ENCODE assay signal across 1 cellular context in the genomic region with DNA sequence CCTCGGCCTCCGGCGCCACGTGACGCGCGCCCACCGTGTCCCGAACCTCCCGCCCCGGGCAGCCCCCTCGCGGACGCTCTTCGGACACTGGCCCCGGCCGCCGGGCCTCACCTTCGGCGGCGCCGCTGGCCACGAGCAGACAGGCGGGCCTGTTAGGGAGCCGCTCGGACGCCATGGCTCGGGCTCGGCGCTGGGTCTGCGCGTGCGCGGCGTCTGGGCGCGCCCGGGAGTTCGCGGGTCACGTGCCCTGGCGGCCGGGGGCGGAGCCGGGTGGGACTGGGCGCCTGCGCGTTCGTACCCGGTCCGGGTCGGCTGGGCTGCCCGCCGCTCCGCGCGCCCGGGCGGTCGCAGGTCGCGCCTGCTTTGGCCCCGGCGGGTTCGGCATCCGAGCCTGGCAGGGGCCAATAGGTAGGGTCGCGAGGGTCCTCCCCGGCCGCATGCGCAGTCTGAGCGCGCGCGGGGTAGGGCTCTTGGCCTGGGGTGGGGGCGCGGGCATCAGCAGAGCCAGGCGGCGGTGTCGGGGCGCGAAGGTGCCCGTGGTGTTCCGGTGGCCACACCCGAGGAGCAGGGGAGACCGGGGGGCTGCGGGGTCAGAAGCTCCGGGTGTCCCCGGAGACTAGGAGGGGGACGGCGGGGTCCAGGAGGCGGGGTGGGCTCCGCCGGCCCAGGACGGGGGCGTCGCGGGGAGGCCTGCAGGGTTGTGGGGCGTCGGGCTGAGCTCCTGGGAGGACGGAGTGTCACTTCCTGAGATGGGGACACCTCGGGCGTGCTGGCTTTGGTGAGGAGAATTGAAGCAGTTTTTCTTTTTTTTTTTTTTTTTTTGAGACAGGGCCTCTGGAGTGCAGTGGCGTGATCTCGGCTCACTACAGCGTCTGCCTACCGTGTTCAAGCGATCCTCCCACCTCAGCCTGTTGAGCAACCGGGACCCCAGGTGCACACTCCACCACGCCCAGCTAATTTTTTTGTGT.
TF ChIP-seq lines count a peak whose summit lies in the region.

A gene with protein sequence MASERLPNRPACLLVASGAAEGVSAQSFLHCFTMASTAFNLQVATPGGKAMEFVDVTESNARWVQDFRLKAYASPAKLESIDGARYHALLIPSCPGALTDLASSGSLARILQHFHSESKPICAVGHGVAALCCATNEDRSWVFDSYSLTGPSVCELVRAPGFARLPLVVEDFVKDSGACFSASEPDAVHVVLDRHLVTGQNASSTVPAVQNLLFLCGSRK (minus strand): TSS at position 200 of the 968 bp plus-strand sequence. CDS start 25 bp downstream, at position 175.

TF ChIP-seq in HepG2, 621 proteins besides CTCF, POLR2A, EP300 and RAD21 (continued from another document and continues in another):
- peak; percentile 41; the same call in 1 of the 2 replicates for TF ChIP-seq ZFP82 (CRISPR knock-in tag; IDR thresholded peaks at IDR 0.05; ENCODE audit: borderline replicate concordance)
- TF ChIP-seq SIN3B (IDR thresholded peaks at IDR 0.05; ENCODE audit: low read length) = no peak
- TF ChIP-seq, protein P1, sequence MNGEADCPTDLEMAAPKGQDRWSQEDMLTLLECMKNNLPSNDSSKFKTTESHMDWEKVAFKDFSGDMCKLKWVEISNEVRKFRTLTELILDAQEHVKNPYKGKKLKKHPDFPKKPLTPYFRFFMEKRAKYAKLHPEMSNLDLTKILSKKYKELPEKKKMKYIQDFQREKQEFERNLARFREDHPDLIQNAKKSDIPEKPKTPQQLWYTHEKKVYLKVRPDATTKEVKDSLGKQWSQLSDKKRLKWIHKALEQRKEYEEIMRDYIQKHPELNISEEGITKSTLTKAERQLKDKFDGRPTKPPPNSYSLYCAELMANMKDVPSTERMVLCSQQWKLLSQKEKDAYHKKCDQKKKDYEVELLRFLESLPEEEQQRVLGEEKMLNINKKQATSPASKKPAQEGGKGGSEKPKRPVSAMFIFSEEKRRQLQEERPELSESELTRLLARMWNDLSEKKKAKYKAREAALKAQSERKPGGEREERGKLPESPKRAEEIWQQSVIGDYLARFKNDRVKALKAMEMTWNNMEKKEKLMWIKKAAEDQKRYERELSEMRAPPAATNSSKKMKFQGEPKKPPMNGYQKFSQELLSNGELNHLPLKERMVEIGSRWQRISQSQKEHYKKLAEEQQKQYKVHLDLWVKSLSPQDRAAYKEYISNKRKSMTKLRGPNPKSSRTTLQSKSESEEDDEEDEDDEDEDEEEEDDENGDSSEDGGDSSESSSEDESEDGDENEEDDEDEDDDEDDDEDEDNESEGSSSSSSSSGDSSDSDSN (CRISPR knock-in tag; IDR thresholded peaks at IDR 0.05) = peak; percentile 6; the same call in 1 of the 2 replicates
- TF ChIP-seq ZNF839 (CRISPR knock-in tag; IDR thresholded peaks at IDR 0.05; ENCODE audit: borderline replicate concordance) = peak; percentile 67; the same call in 1 of the 2 replicates
- TF ChIP-seq, protein P2, sequence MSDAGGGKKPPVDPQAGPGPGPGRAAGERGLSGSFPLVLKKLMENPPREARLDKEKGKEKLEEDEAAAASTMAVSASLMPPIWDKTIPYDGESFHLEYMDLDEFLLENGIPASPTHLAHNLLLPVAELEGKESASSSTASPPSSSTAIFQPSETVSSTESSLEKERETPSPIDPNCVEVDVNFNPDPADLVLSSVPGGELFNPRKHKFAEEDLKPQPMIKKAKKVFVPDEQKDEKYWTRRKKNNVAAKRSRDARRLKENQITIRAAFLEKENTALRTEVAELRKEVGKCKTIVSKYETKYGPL (CRISPR knock-in tag; IDR thresholded peaks at IDR 0.05) = 0 out of 2 replicates have a peak, but pooled peaks have one; percentile 40
- TF ChIP-seq KDM6A (CRISPR knock-in tag; IDR thresholded peaks at IDR 0.05; ENCODE audit: low read depth) = no peak
- TF ChIP-seq BHLHE40 (IDR thresholded peaks at IDR 0.05; ENCODE audit: low read length) = peak; percentile 93
- TF ChIP-seq, protein P3, sequence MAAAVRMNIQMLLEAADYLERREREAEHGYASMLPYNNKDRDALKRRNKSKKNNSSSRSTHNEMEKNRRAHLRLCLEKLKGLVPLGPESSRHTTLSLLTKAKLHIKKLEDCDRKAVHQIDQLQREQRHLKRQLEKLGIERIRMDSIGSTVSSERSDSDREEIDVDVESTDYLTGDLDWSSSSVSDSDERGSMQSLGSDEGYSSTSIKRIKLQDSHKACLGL (CRISPR knock-in tag; IDR thresholded peaks at IDR 0.05) = peak; percentile 34; the same call in 1 of the 2 replicates
- TF ChIP-seq, protein P4, sequence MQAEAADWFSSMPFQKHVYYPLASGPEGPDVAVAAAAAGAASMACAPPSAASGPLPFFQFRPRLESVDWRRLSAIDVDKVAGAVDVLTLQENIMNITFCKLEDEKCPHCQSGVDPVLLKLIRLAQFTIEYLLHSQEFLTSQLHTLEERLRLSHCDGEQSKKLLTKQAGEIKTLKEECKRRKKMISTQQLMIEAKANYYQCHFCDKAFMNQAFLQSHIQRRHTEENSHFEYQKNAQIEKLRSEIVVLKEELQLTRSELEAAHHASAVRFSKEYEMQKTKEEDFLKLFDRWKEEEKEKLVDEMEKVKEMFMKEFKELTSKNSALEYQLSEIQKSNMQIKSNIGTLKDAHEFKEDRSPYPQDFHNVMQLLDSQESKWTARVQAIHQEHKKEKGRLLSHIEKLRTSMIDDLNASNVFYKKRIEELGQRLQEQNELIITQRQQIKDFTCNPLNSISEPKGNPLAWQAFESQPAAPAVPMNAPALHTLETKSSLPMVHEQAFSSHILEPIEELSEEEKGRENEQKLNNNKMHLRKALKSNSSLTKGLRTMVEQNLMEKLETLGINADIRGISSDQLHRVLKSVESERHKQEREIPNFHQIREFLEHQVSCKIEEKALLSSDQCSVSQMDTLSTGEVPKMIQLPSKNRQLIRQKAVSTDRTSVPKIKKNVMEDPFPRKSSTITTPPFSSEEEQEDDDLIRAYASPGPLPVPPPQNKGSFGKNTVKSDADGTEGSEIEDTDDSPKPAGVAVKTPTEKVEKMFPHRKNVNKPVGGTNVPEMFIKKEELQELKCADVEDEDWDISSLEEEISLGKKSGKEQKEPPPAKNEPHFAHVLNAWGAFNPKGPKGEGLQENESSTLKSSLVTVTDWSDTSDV (CRISPR knock-in tag; IDR thresholded peaks at IDR 0.05) = peak; percentile 81; the same call in 1 of the 2 replicates
- TF ChIP-seq, protein P5, sequence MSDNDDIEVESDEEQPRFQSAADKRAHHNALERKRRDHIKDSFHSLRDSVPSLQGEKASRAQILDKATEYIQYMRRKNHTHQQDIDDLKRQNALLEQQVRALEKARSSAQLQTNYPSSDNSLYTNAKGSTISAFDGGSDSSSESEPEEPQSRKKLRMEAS (IDR thresholded peaks at IDR 0.05) = peak; percentile 70; the same call in 1 of the 2 replicates
- TF ChIP-seq, protein P6, sequence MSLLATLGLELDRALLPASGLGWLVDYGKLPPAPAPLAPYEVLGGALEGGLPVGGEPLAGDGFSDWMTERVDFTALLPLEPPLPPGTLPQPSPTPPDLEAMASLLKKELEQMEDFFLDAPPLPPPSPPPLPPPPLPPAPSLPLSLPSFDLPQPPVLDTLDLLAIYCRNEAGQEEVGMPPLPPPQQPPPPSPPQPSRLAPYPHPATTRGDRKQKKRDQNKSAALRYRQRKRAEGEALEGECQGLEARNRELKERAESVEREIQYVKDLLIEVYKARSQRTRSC (CRISPR knock-in tag; IDR thresholded peaks at IDR 0.05; ENCODE audit: low read depth) = peak; percentile 41; the same call in 1 of the 2 replicates
- TF ChIP-seq HNF4G (IDR thresholded peaks at IDR 0.05; ENCODE audit: borderline replicate concordance, low read depth, low read length) = 0 out of 2 replicates have a peak, but pooled peaks have one; percentile 8
- 0 out of 2 replicates have a peak, but pooled peaks have one; percentile 19 for TF ChIP-seq HNF4G (CRISPR knock-in tag; IDR thresholded peaks at IDR 0.05; ENCODE audit: borderline replicate concordance, low read depth)
- peak; percentile 53 for TF ChIP-seq SPEN (CRISPR knock-in tag; IDR thresholded peaks at IDR 0.05; ENCODE audit: low read depth)
- TF ChIP-seq ARNTL (CRISPR knock-in tag; IDR thresholded peaks at IDR 0.05) = peak; percentile 58; the same call in 1 of the 2 replicates
- peak; percentile 60 for TF ChIP-seq SKI (IDR thresholded peaks at IDR 0.05; ENCODE audit: partially characterized antibody)
- TF ChIP-seq, protein P7, sequence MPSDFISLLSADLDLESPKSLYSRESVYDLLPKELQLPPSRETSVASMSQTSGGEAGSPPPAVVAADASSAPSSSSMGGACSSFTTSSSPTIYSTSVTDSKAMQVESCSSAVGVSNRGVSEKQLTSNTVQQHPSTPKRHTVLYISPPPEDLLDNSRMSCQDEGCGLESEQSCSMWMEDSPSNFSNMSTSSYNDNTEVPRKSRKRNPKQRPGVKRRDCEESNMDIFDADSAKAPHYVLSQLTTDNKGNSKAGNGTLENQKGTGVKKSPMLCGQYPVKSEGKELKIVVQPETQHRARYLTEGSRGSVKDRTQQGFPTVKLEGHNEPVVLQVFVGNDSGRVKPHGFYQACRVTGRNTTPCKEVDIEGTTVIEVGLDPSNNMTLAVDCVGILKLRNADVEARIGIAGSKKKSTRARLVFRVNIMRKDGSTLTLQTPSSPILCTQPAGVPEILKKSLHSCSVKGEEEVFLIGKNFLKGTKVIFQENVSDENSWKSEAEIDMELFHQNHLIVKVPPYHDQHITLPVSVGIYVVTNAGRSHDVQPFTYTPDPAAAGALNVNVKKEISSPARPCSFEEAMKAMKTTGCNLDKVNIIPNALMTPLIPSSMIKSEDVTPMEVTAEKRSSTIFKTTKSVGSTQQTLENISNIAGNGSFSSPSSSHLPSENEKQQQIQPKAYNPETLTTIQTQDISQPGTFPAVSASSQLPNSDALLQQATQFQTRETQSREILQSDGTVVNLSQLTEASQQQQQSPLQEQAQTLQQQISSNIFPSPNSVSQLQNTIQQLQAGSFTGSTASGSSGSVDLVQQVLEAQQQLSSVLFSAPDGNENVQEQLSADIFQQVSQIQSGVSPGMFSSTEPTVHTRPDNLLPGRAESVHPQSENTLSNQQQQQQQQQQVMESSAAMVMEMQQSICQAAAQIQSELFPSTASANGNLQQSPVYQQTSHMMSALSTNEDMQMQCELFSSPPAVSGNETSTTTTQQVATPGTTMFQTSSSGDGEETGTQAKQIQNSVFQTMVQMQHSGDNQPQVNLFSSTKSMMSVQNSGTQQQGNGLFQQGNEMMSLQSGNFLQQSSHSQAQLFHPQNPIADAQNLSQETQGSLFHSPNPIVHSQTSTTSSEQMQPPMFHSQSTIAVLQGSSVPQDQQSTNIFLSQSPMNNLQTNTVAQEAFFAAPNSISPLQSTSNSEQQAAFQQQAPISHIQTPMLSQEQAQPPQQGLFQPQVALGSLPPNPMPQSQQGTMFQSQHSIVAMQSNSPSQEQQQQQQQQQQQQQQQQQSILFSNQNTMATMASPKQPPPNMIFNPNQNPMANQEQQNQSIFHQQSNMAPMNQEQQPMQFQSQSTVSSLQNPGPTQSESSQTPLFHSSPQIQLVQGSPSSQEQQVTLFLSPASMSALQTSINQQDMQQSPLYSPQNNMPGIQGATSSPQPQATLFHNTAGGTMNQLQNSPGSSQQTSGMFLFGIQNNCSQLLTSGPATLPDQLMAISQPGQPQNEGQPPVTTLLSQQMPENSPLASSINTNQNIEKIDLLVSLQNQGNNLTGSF (CRISPR knock-in tag; IDR thresholded peaks at IDR 0.05) = peak; percentile 75; the same call in 1 of the 2 replicates
- no peak for TF ChIP-seq TAF15 (IDR thresholded peaks at IDR 0.05; ENCODE audit: low read depth, low read length, poor library complexity, severe bottlenecking)
- TF ChIP-seq PHF20 (CRISPR knock-in tag; IDR thresholded peaks at IDR 0.05) = peak; percentile 47; the same call in 1 of the 2 replicates
- TF ChIP-seq HES4 (CRISPR knock-in tag; IDR thresholded peaks at IDR 0.05; ENCODE audit: borderline replicate concordance) = 0 out of 2 replicates have a peak, but pooled peaks have one; percentile 30
- peak; percentile 89 for TF ChIP-seq YY1 (IDR thresholded peaks at IDR 0.05; ENCODE audit: insufficient read depth, insufficient replicate concordance, low read depth, low read length)
- peak; percentile 55 for TF ChIP-seq GABPB1 (CRISPR knock-in tag; IDR thresholded peaks at IDR 0.05)
- TF ChIP-seq DPF2 (CRISPR knock-in tag; IDR thresholded peaks at IDR 0.05; ENCODE audit: borderline replicate concordance, low read depth) = no peak
- TF ChIP-seq, protein P8, sequence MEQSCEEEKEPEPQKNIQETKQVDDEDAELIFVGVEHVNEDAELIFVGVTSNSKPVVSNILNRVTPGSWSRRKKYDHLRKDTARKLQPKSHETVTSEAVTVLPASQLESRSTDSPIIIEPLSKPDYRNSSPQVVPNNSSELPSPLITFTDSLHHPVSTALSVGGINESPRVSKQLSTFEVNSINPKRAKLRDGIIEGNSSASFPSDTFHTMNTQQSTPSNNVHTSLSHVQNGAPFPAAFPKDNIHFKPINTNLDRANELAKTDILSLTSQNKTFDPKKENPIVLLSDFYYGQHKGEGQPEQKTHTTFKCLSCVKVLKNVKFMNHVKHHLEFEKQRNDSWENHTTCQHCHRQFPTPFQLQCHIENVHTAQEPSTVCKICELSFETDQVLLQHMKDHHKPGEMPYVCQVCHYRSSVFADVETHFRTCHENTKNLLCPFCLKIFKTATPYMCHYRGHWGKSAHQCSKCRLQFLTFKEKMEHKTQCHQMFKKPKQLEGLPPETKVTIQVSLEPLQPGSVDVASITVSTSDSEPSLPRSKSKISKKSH (CRISPR knock-in tag; IDR thresholded peaks at IDR 0.05; ENCODE audit: borderline replicate concordance) = 0 out of 2 replicates have a peak, but pooled peaks have one; percentile 15
- TF ChIP-seq, protein P9, sequence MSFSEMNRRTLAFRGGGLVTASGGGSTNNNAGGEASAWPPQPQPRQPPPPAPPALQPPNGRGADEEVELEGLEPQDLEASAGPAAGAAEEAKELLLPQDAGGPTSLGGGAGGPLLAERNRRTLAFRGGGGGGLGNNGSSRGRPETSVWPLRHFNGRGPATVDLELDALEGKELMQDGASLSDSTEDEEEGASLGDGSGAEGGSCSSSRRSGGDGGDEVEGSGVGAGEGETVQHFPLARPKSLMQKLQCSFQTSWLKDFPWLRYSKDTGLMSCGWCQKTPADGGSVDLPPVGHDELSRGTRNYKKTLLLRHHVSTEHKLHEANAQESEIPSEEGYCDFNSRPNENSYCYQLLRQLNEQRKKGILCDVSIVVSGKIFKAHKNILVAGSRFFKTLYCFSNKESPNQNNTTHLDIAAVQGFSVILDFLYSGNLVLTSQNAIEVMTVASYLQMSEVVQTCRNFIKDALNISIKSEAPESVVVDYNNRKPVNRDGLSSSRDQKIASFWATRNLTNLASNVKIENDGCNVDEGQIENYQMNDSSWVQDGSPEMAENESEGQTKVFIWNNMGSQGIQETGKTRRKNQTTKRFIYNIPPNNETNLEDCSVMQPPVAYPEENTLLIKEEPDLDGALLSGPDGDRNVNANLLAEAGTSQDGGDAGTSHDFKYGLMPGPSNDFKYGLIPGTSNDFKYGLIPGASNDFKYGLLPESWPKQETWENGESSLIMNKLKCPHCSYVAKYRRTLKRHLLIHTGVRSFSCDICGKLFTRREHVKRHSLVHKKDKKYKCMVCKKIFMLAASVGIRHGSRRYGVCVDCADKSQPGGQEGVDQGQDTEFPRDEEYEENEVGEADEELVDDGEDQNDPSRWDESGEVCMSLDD (CRISPR knock-in tag; IDR thresholded peaks at IDR 0.05; ENCODE audit: borderline replicate concordance) = 0 out of 2 replicates have a peak, but pooled peaks have one; percentile 53
- TF ChIP-seq ZNF430 (CRISPR knock-in tag; IDR thresholded peaks at IDR 0.05) = no peak
- TF ChIP-seq ZNF274 (CRISPR knock-in tag; IDR thresholded peaks at IDR 0.05) = 0 out of 2 replicates have a peak, but pooled peaks have one; percentile 27
- TF ChIP-seq ZNF34 (CRISPR knock-in tag; IDR thresholded peaks at IDR 0.05; ENCODE audit: borderline replicate concordance) = no peak
- TF ChIP-seq ZNF12 (CRISPR knock-in tag; IDR thresholded peaks at IDR 0.05) = no peak
- TF ChIP-seq ZNF567 (CRISPR knock-in tag; IDR thresholded peaks at IDR 0.05; ENCODE audit: borderline replicate concordance) = 0 out of 2 replicates have a peak, but pooled peaks have one; percentile 27
- peak; percentile 82; the same call in 1 of the 2 replicates for TF ChIP-seq MYC (CRISPR knock-in tag; IDR thresholded peaks at IDR 0.05; ENCODE audit: borderline replicate concordance)
